13 cellular contexts compared by ENCODE assay signal in the genomic region with DNA sequence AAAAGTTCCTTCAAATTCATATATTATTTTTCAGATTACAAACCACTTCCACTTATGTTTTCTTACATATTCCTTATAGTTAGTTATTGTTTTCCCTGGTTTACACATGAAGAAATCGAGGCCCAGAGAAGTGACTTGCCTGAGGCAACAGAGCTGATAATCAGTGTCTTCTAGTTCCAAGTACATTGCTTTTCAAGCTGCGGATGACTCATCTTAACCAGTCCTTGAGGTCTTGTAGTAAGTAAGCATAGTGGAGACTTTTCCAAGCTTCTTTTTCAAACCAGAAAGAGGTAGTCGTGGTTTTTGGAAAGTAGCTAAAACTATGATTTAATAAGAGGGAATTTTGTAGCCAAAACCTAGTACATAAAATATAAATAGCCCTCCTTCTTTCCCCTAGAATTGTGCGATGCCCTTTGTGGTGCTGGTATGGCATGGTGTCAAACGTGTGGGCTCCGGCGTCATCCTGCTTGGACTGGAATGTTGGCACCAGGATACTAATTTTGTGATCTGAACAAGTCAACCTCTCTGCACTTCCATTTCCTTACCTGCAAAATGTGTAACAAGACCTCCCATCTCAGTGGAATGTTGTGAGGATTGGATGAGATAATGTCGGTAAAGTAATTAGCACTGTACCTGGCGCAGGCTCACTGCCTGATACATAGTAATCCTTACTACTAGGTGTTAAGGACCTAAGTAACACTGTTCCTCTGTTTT. TPM values are rescaled to one million over a fixed set of nuclear protein-coding genes. Genes with fewer than 3 reads are reported as not detected.
DNase-seq lines count a peak whose midpoint lies in the region; TF ChIP-seq lines count a peak whose summit lies in the region.
"Had no signal": no experiment of that assay in that cellular context is flagged by ENCODE, and none has a peak within 500 bp of the region (broad histone marks: within the 10 kb centered on the region; RNA-seq: fewer than 3 reads in every experiment).

No MANE protein-coding gene starts in this region.

- H3K9me3 ChIP-seq in breast epithelium (no peaks in the 10 kb centered on the region), WERI-Rb-1 (ENCODE audit: severe bottlenecking) (no peaks in the 10 kb centered on the region), ascending aorta (no peaks in the 10 kb centered on the region)

- DNase-seq in AG08396 (ENCODE audit: low spot score) (peak; percentile 35), M059J (ENCODE audit: low read depth) (peak; percentile 99), breast epithelium (ENCODE audit: low spot score in 2 of 2) (peak in 1 of 2 donors; percentile 64), kidney tubule cell (ENCODE audit: low spot score) (peak; percentile 81), NCI-H2029 treated with DMSO at 0.1 percent for 48 hours (lab: John Stamatoyannopoulos, UW) (no peak), substantia nigra (lab: John Stamatoyannopoulos, UW) (no peak), WERI-Rb-1 (no peak), ascending aorta (ENCODE audit: low spot score in 2 of 2) (no peak)
- DNase-seq: CD4-positive, alpha-beta memory T cell; effector memory CD4-positive, alpha-beta T cell; NCI-H2227 treated with DMSO at 0.1 percent for 48 hours; stimulated activated CD4-positive, alpha-beta T cell treated with anti-CD3 and anti-CD28 coated beads, Interleukin-12 subunit alpha, Interleukin-12 subunit beta, amount 100 ng/mL, for 4 hours; T-helper 2 cell had no signal

- H3K4me3 ChIP-seq in breast epithelium (peak overlapping the region in 1 of 3 donors; percentile 27), WERI-Rb-1 (ENCODE audit: low read depth, low read length) (no peak overlapping the region), ascending aorta (no peak overlapping the region)

- H3K4me1 ChIP-seq in breast epithelium = no peaks in the 10 kb centered on the region
- H3K4me1 ChIP-seq in ascending aorta = peaks cover 0 to 7% of the 10 kb centered on the region in 2 donors

- H3K36me3 ChIP-seq in breast epithelium (no peaks in the 10 kb centered on the region), WERI-Rb-1 (no peaks in the 10 kb centered on the region), ascending aorta (no peaks in the 10 kb centered on the region)

- H3K27me3 ChIP-seq in breast epithelium = no peaks in the 10 kb centered on the region
- H3K27me3 ChIP-seq in WERI-Rb-1 (ENCODE audit: insufficient read depth, low read depth, severe bottlenecking) = no peaks in the 10 kb centered on the region
- no peaks in the 10 kb centered on the region for H3K27me3 ChIP-seq in ascending aorta

- no peak for TF ChIP-seq CTCF in breast epithelium (IDR thresholded peaks at IDR 0.05)
- TF ChIP-seq CTCF in WERI-Rb-1 (IDR thresholded peaks at IDR 0.05; ENCODE audit: low read depth, low read length) = no peak
- no peak for TF ChIP-seq CTCF in ascending aorta (IDR thresholded peaks at IDR 0.05)

- intact Hi-C loops in breast epithelium (cut with DNase I; ENCODE audit: low total_unique reads) (no loop called here), ascending aorta (cut with DNase I) (no loop called here)

- TF ChIP-seq POLR2A in breast epithelium (IDR thresholded peaks at IDR 0.05) = no peak

- H3K27ac ChIP-seq in breast epithelium = peak overlapping the region; percentile 63 to 80
- H3K27ac ChIP-seq in substantia nigra (ENCODE audit: low read depth, low read length, poor library complexity, severe bottlenecking) = no peak overlapping the region
- no peak overlapping the region for H3K27ac ChIP-seq in WERI-Rb-1
- peak overlapping the region in 1 of 2 donors; percentile 31 for H3K27ac ChIP-seq in ascending aorta

RNA-seq across cellular contexts. Expression of gene DLG1, which starts 19.0 kb away (rescaled TPM):
- total RNA-seq in M059J (2014; rRNA removed; shearing (Covaris generic)) = 99.0 and 103 TPM in 2 replicates
- 100 to 1,000 TPM in 1 of 3 donors, 10 to 100 TPM in 2; 76.0 to 100 (median 76.7) TPM for total RNA-seq in breast epithelium
- 31.0 TPM for total RNA-seq in ascending aorta

Comparison
In these comparisons a context has a peak if more than half of its experiments do, and no peak if none do; other contexts are left out.
1. DNase-seq: peak in AG08396 (single experiment), M059J (single experiment) and kidney tubule cell (single experiment); none in NCI-H2029 treated with DMSO at 0.1 percent for 48 hours (single experiment), substantia nigra (0 of 49), WERI-Rb-1 (single experiment) and ascending aorta (0 of 2).
2. H3K27ac ChIP-seq: peak in breast epithelium (2 of 2); none in substantia nigra (single experiment) and WERI-Rb-1 (single experiment).